Comparison of ENCODE assay signal across 16 cellular contexts in genomic region chr2:202185816-202186221, GRCh38. TPM values are rescaled to one million over a fixed set of nuclear protein-coding genes. Genes with fewer than 3 reads are reported as not detected.
A peak's percentile ranks its signal among the peaks of the same experiment; 100 is the strongest.
DNase-seq lines count a peak whose midpoint lies in the region; ATAC-seq, FAIRE-seq and TF ChIP-seq lines count a peak whose summit lies in the region.
"Had no signal": no experiment of that assay in that cellular context is flagged by ENCODE, and none has a peak within 500 bp of the region (broad histone marks: within the 10 kb centered on the region; RNA-seq: fewer than 3 reads in every experiment).

No MANE protein-coding gene starts in this region.

- no peak for TF ChIP-seq POLR2A in testis (IDR thresholded peaks at IDR 0.05)
- no peak for TF ChIP-seq POLR2A in gastroesophageal sphincter (IDR thresholded peaks at IDR 0.05)

- H3K9ac ChIP-seq in adipocyte (ENCODE audit: low read length) (no peak overlapping the region), keratinocyte (ENCODE audit: control insufficient read depth, extremely low read depth, insufficient read depth, low read length) (no peak overlapping the region)

- dilution Hi-C loops in keratinocyte (cut with MboI; ENCODE audit: extremely low pct_ligation_motif_present, low sequenced_read_pairs) = no loop called here

- FAIRE-seq in keratinocyte (lab: Jason Lieb, UNC) = no peak
- FAIRE-seq: islet of Langerhans had no signal

- DNase-seq in HK-2 (ENCODE audit: unreplicated experiment) (peak; percentile 25), adipocyte (ENCODE audit: low read depth) (peak; percentile 69), keratinocyte (ENCODE audit: low read depth, low spot score) (no peak), NCI-H1105 treated with DMSO at 0.1 percent for 48 hours (lab: John Stamatoyannopoulos, UW) (no peak), hippocampal formation (lab: John Stamatoyannopoulos, UW) (no peak), testis (no peak)
- DNase-seq: activated T-cell treated with anti-CD3 and anti-CD28 coated beads, Interleukin-2, amount 50 U/mL, for 72 hours; NCI-H1048; NCI-H748 treated with DMSO at 0.1 percent for 48 hours; transverse colon had no signal

- H3K27me3 ChIP-seq in ACC112 (ENCODE audit: insufficient read depth, low read length) (no peaks in the 10 kb centered on the region), adipocyte (replicated peaks; ENCODE audit: control insufficient read depth, insufficient read depth, low read length) (peaks cover 16% of the 10 kb centered on the region), keratinocyte (ENCODE audit: control insufficient read depth, extremely low read depth, insufficient read depth, low read length) (no peaks in the 10 kb centered on the region), testis (no peaks in the 10 kb centered on the region), gastroesophageal sphincter (peaks cover 4% of the 10 kb centered on the region)
- H3K27me3 ChIP-seq: transverse colon had no signal

- H3K36me3 ChIP-seq in ACC112 (ENCODE audit: insufficient read depth, low read length) = no peaks in the 10 kb centered on the region
- no peaks in the 10 kb centered on the region for H3K36me3 ChIP-seq in adipocyte (ENCODE audit: control insufficient read depth, insufficient read depth, low read length, severe bottlenecking)
- no peaks in the 10 kb centered on the region for H3K36me3 ChIP-seq in keratinocyte (ENCODE audit: control insufficient read depth in 2 of 2, extremely low read depth in 1 of 2, insufficient read depth in 2 of 2, low read length in 2 of 2)
- no peaks in the 10 kb centered on the region for H3K36me3 ChIP-seq in testis (ENCODE audit: low read depth, missing control alignments)
- no peaks in the 10 kb centered on the region for H3K36me3 ChIP-seq in gastroesophageal sphincter
- H3K36me3 ChIP-seq: transverse colon had no signal

- peaks cover 24% of the 10 kb centered on the region for H3K4me1 ChIP-seq in ACC112 (ENCODE audit: control insufficient read depth, insufficient read depth, low read length, unreplicated experiment)
- H3K4me1 ChIP-seq in adipocyte (ENCODE audit: control insufficient read depth, insufficient read depth, low read length) = no peaks in the 10 kb centered on the region
- peaks cover 11% of the 10 kb centered on the region for H3K4me1 ChIP-seq in keratinocyte (ENCODE audit: control insufficient read depth, extremely low read depth, insufficient read depth, low read length)
- no peaks in the 10 kb centered on the region for H3K4me1 ChIP-seq in testis
- H3K4me1 ChIP-seq in gastroesophageal sphincter = no peaks in the 10 kb centered on the region
- H3K4me1 ChIP-seq: transverse colon had no signal

- peak overlapping the region; percentile 42 for H3K27ac ChIP-seq in ACC112 (ENCODE audit: low read depth, low read length)
- H3K27ac ChIP-seq in keratinocyte (ENCODE audit: control insufficient read depth, insufficient read depth, low read length) = no peak overlapping the region
- no peak overlapping the region for H3K27ac ChIP-seq in testis
- no peak overlapping the region for H3K27ac ChIP-seq in gastroesophageal sphincter
- H3K27ac ChIP-seq: transverse colon had no signal

- H3K79me2 ChIP-seq in ACC112 (ENCODE audit: control insufficient read depth, insufficient read depth, low read length, unreplicated experiment) = no peaks in the 10 kb centered on the region
- H3K79me2 ChIP-seq in keratinocyte (ENCODE audit: control insufficient read depth, insufficient read depth, low read length) = no peaks in the 10 kb centered on the region

- TF ChIP-seq CTCF in keratinocyte (optimal IDR thresholded peaks at IDR 0.05 in 1 of 3, IDR thresholded peaks at IDR 0.05 in 1 of 3, conservative IDR thresholded peaks at IDR 0.05 in 1 of 3; ENCODE audit: extremely low read depth in 1 of 3, insufficient read depth in 2 of 3, low read length in 3 of 3) = no peak
- TF ChIP-seq CTCF in testis (IDR thresholded peaks at IDR 0.05) = no peak
- no peak for TF ChIP-seq CTCF in gastroesophageal sphincter (IDR thresholded peaks at IDR 0.05)

- peak overlapping the region; percentile 25 for H3K4me2 ChIP-seq in keratinocyte (ENCODE audit: control insufficient read depth, extremely low read depth, insufficient read depth, low read depth, low read length)
- H3K4me2 ChIP-seq: smooth muscle cell had no signal

- H4K20me1 ChIP-seq in keratinocyte (ENCODE audit: control insufficient read depth, extremely low read depth, insufficient read depth, low read length) = no peaks in the 10 kb centered on the region

- WGBS in testis, 2 donors = 61 to 76% methylated on average over 3 of the region's 3 CpGs
- 53 to 68% methylated on average over 2 to 3 of the region's 3 CpGs for WGBS in gastroesophageal sphincter (ENCODE audit: low coverage in 1 of 2), 2 donors

- ATAC-seq in gastroesophageal sphincter = no peak
- ATAC-seq: activated CD4-positive, CD25-positive, alpha-beta regulatory T cell treated with anti-CD3 and anti-CD28 coated beads, Interleukin-2, amount 50 U/mL, for 24 hours; activated T-cell treated with anti-CD3 and anti-CD28 coated beads, Interleukin-2, amount 50 U/mL, for 72 hours; esophagus mucosa had no signal

- H3K4me3 ChIP-seq in ACC112 (ENCODE audit: low read depth, low read length) = no peak overlapping the region
- H3K4me3 ChIP-seq in adipocyte (ENCODE audit: low read length) = no peak overlapping the region
- no peak overlapping the region for H3K4me3 ChIP-seq in keratinocyte (ENCODE audit: control insufficient read depth in 2 of 3, extremely low read depth in 1 of 3, insufficient read depth in 2 of 3, low read depth in 1 of 3, low read length in 3 of 3)
- H3K4me3 ChIP-seq in testis = no peak overlapping the region
- H3K4me3 ChIP-seq in gastroesophageal sphincter = no peak overlapping the region
- H3K4me3 ChIP-seq: smooth muscle cell, transverse colon had no signal

- TF ChIP-seq EP300 in gastroesophageal sphincter (IDR thresholded peaks at IDR 0.05) = no peak

- H3K9me3 ChIP-seq in adipocyte (ENCODE audit: control insufficient read depth, low read length) (no peaks in the 10 kb centered on the region), keratinocyte (ENCODE audit: control insufficient read depth, low read depth, low read length) (no peaks in the 10 kb centered on the region), testis (no peaks in the 10 kb centered on the region), gastroesophageal sphincter (no peaks in the 10 kb centered on the region)
- H3K9me3 ChIP-seq: transverse colon had no signal

- intact Hi-C loops in testis (cut with DNase I; ENCODE audit: low total_unique reads) = no loop called here

- H2AFZ ChIP-seq in ACC112 (ENCODE audit: low read length, unreplicated experiment) (peak overlapping the region; percentile 65), keratinocyte (ENCODE audit: control insufficient read depth, low read length) (no peak overlapping the region)

- H3K9me1 ChIP-seq in keratinocyte (ENCODE audit: control insufficient read depth, extremely low read depth, insufficient read depth, low read length) = no peaks in the 10 kb centered on the region

RNA-seq across cellular contexts. Expression of gene SUMO1, which starts 52.6 kb away (rescaled TPM):
- 88.2 to 179 TPM (median 100 TPM) in 3 replicates for polyA plus RNA-seq in keratinocyte
- polyA plus RNA-seq in keratinocyte (2011; ENCODE audit: low read depth) = 66.9 TPM
- polyA plus RNA-seq in keratinocyte (2011; cell fraction: cytosol; rRNA removed) = 96.3 and 174 TPM in 2 replicates
- polyA plus RNA-seq in keratinocyte (2011; cell fraction: nucleus; rRNA removed) = 28.7 and 45.1 TPM in 2 replicates
- polyA plus RNA-seq in keratinocyte (2012; ENCODE audit: low replicate concordance) = 116 and 146 TPM in 2 replicates
- polyA minus RNA-seq in keratinocyte = 13.0 to 69.0 TPM (median 42.0 TPM) in 3 replicates
- 71.0 TPM for polyA minus RNA-seq in keratinocyte (2011; cell fraction: cytosol; rRNA and poly(A)+ RNA removed)
- 16.0 and 26.8 TPM in 2 replicates for polyA minus RNA-seq in keratinocyte (2011; cell fraction: nucleus; rRNA and poly(A)+ RNA removed)
- total RNA-seq in testis = 10 to 100 TPM; 59.0 to 61.4 TPM
- polyA plus RNA-seq in testis (ENCODE audit: insufficient read depth, low read depth, low replicate concordance) = 98.8 TPM
- 10 to 100 TPM; 54.9 to 94.9 (median 76.0) TPM for total RNA-seq in gastroesophageal sphincter

Comparison
In these comparisons a context has a peak if more than half of its experiments do, and no peak if none do; other contexts are left out.
1. DNase-seq: peak in HK-2 (single experiment) and adipocyte (single experiment); none in keratinocyte (single experiment), NCI-H1105 treated with DMSO at 0.1 percent for 48 hours (single experiment), hippocampal formation (0 of 2) and testis (single experiment).